Comparison of ENCODE assay signal across 8 cellular contexts in the genomic region with DNA sequence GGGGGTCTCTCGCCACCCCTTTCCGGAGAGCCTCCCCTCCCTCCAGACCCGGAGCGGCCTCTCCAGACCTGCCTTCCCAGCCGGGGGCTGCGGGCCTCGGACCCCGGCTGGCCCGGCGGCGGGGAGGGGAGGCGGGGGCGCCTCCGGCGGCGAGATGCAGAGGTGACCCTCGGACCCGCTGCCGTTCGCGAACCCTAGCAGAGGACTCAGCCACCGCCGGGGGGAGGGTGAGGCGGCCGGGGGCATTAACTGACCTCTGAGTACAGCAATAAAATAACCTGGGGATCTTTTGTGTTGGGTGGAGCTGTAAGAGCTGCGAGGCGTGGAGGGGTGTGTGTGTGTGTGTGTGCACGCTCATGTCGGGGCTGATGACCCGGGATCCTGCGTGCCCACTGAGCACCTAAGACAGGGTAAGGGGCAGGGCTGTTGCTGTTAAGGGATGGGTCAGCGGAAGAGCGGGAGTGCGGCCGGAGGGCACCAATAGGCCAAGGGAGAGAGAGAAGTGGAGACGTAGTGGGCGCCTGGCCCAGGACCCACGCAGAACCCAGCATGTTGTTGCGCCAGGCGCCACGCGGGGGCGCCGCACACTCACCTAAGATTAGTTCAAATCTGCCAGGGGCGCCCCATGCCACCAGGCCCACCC. TPM values are rescaled to one million over a fixed set of nuclear protein-coding genes. Genes with fewer than 3 reads are reported as not detected.
DNase-seq lines count a peak whose midpoint lies in the region; ATAC-seq and TF ChIP-seq lines count a peak whose summit lies in the region.

No MANE protein-coding gene starts in this region.

- H3K4me3 Mint-ChIP-seq in activated CD8-positive, alpha-beta T cell treated with anti-CD3 and anti-CD28 coated beads for 36 hours, result peak overlapping the region; percentile 53

- H2BK120ac ChIP-seq in mesendoderm (ENCODE audit: low read depth, low read length), result no peak overlapping the region

- H3K9me3 ChIP-seq in ES-I3 (ENCODE audit: control insufficient read depth, insufficient read depth, low read length), result no peaks in the 10 kb centered on the region

- H3K27ac Mint-ChIP-seq in activated CD8-positive, alpha-beta T cell treated with anti-CD3 and anti-CD28 coated beads for 36 hours, result no peak overlapping the region

- peaks cover 37% of the 10 kb centered on the region for H3K27me3 Mint-ChIP-seq in activated CD8-positive, alpha-beta T cell treated with anti-CD3 and anti-CD28 coated beads for 36 hours

- H2BK5ac ChIP-seq in mesendoderm (ENCODE audit: low read length), result no peak overlapping the region

- no CpG with 5 or more reads among the region's 45 CpGs for WGBS in mesendoderm (ENCODE audit: extremely low coverage, insufficient coverage, low lambda C conversion rate)

- H2BK15ac ChIP-seq in mesendoderm (replicated peaks; ENCODE audit: low read depth), result no peak overlapping the region

- H3K36me3 Mint-ChIP-seq in activated CD8-positive, alpha-beta T cell treated with anti-CD3 and anti-CD28 coated beads for 36 hours (ENCODE audit: low read depth), result no peaks in the 10 kb centered on the region

- DNase-seq in NCI-H1092 treated with DMSO at 0.1 percent for 48 hours (lab: John Stamatoyannopoulos, UW) (peak; percentile 47), mesendoderm (peak; percentile 40), mesenteric fat pad (ENCODE audit: low spot score) (no peak)
- DNase-seq in activated CD8-positive, alpha-beta T cell treated with anti-CD3 and anti-CD28 coated beads for 36 hours, result peak; percentile 74
- DNase-seq in effector CD4-positive, alpha-beta T cell, result peak; percentile 71
- DNase-seq in stimulated activated CD8-positive, alpha-beta memory T cell treated with anti-CD3 and anti-CD28 coated beads, Interleukin-7, amount 100 ng/mL, for 1 hour (ENCODE audit: low read depth in 2 of 2), result peak; percentile 44 to 54

- H3K9ac ChIP-seq in ES-I3 (ENCODE audit: low read depth, low read length) (peak overlapping the region; percentile 60; the same call in 1 of the 2 replicates), mesendoderm (ENCODE audit: low read length) (no peak overlapping the region)

- no peak overlapping the region for H3K23ac ChIP-seq in mesendoderm (ENCODE audit: low read length)

- no peak overlapping the region for H2AK5ac ChIP-seq in mesendoderm (ENCODE audit: low read length)

- peaks cover 10% of the 10 kb centered on the region for H3K4me1 Mint-ChIP-seq in activated CD8-positive, alpha-beta T cell treated with anti-CD3 and anti-CD28 coated beads for 36 hours (ENCODE audit: low read depth)

- H3K4me1 ChIP-seq in ES-I3 (ENCODE audit: insufficient read depth, low read length), result no peaks in the 10 kb centered on the region; the same call in 1 of the 2 replicates
- no peaks in the 10 kb centered on the region for H3K4me1 ChIP-seq in mesendoderm (ENCODE audit: control insufficient read depth, low read depth, low read length)

- TF ChIP-seq CTCF in activated CD8-positive, alpha-beta T cell treated with anti-CD3 and anti-CD28 coated beads for 36 hours (IDR thresholded peaks at IDR 0.05), result peak; percentile 96

- H4K8ac ChIP-seq in mesendoderm (ENCODE audit: low read depth, low read length), result no peak overlapping the region

- ATAC-seq in activated CD8-positive, alpha-beta T cell treated with anti-CD3 and anti-CD28 coated beads for 36 hours, result peak; percentile 74
- no peak for ATAC-seq in HG03432 (IDR thresholded peaks at IDR 0.05; ENCODE audit: unreplicated experiment)

- H3K4me2 ChIP-seq in mesendoderm (ENCODE audit: low read length), result peak overlapping the region; percentile 71

- POLR2A ChIA-PET in activated CD8-positive, alpha-beta T cell treated with anti-CD3 and anti-CD28 coated beads for 36 hours (lab: Charles Lee), result no interaction called here

- H3K79me1 ChIP-seq in mesendoderm (ENCODE audit: low read length), result no peaks in the 10 kb centered on the region

- no peak overlapping the region for H3K18ac ChIP-seq in mesendoderm (ENCODE audit: low read length)

- no peaks in the 10 kb centered on the region for H3K79me2 ChIP-seq in mesendoderm (ENCODE audit: control insufficient read depth, insufficient read depth, low read length)

- no peak overlapping the region for H3K4me3 ChIP-seq in mesendoderm (ENCODE audit: low read length)

- peaks cover 20% of the 10 kb centered on the region for H3K27me3 ChIP-seq in mesendoderm (ENCODE audit: insufficient read depth, low read length, poor library complexity)

- no peak overlapping the region for H4K5ac ChIP-seq in mesendoderm (ENCODE audit: low read length)

- intact Hi-C loops in activated CD8-positive, alpha-beta T cell treated with anti-CD3 and anti-CD28 coated beads for 36 hours (cut with micrococcal nuclease), result no loop called here

- no peak overlapping the region for H3K27ac ChIP-seq in mesendoderm (ENCODE audit: low read depth, low read length)

- H3K9me3 Mint-ChIP-seq in activated CD8-positive, alpha-beta T cell treated with anti-CD3 and anti-CD28 coated beads for 36 hours, result no peaks in the 10 kb centered on the region

- H3K56ac ChIP-seq in mesendoderm (ENCODE audit: low read length), result peak overlapping the region; percentile 45

- no peaks in the 10 kb centered on the region for H3K36me3 ChIP-seq in ES-I3 (ENCODE audit: insufficient read depth, low read length)
- H3K36me3 ChIP-seq in mesendoderm (ENCODE audit: control insufficient read depth, insufficient read depth, low read length), result no peaks in the 10 kb centered on the region

- no peak overlapping the region for H3K4ac ChIP-seq in mesendoderm (ENCODE audit: low read depth, low read length)

- CTCF ChIA-PET in activated CD8-positive, alpha-beta T cell treated with anti-CD3 and anti-CD28 coated beads for 36 hours (lab: Charles Lee), result interaction anchor here (1.0 to 12.4 kb wide), 22 partner anchors 9 to 266 kb away, joined by 3 to 273 read pairs (median 8); a partner anchor contains a TSS

RNA-seq across cellular contexts. Expression of a gene that starts 6.3 kb away (rescaled TPM):
- not detected for total RNA-seq in activated CD8-positive, alpha-beta T cell treated with anti-CD3 and anti-CD28 coated beads for 36 hours
- polyA plus RNA-seq in mesendoderm (2013, experiment 1 of 2), result not detected
- polyA plus RNA-seq in mesendoderm (2013, experiment 2 of 2), result 0.04 TPM
- total RNA-seq in mesenteric fat pad, result 0.35 TPM

RNA-seq across cellular contexts. Expression of a gene that starts 16.4 kb away (rescaled TPM):
- not detected for total RNA-seq in activated CD8-positive, alpha-beta T cell treated with anti-CD3 and anti-CD28 coated beads for 36 hours
- 0.88 TPM for polyA plus RNA-seq in mesendoderm (2013, experiment 1 of 2)
- polyA plus RNA-seq in mesendoderm (2013, experiment 2 of 2), result 0.91 TPM
- total RNA-seq in mesenteric fat pad, result 0.16 TPM

RNA-seq across cellular contexts. Expression of a gene that starts 24.3 kb away (rescaled TPM):
- total RNA-seq in activated CD8-positive, alpha-beta T cell treated with anti-CD3 and anti-CD28 coated beads for 36 hours, result 10 to 100 TPM; 50.7 to 51.0 TPM
- polyA plus RNA-seq in mesendoderm (2013, experiment 1 of 2), result 111 TPM
- 111 TPM for polyA plus RNA-seq in mesendoderm (2013, experiment 2 of 2)
- 40.4 TPM for total RNA-seq in mesenteric fat pad

RNA-seq across cellular contexts. Expression of a gene that starts 34.0 kb away (rescaled TPM):
- 10 to 100 TPM; 65.4 to 68.6 TPM for total RNA-seq in activated CD8-positive, alpha-beta T cell treated with anti-CD3 and anti-CD28 coated beads for 36 hours
- polyA plus RNA-seq in mesendoderm (2013, experiment 1 of 2), result 56.5 TPM
- polyA plus RNA-seq in mesendoderm (2013, experiment 2 of 2), result 55.0 TPM
- 55.1 TPM for total RNA-seq in mesenteric fat pad

RNA-seq across cellular contexts. Expression of a gene that starts 46.0 kb away (rescaled TPM):
- total RNA-seq in activated CD8-positive, alpha-beta T cell treated with anti-CD3 and anti-CD28 coated beads for 36 hours, result 10 to 100 TPM; 19.8 to 20.2 TPM
- polyA plus RNA-seq in mesendoderm (2013, experiment 1 of 2), result not detected
- polyA plus RNA-seq in mesendoderm (2013, experiment 2 of 2), result 0.06 TPM
- total RNA-seq in mesenteric fat pad, result not detected
